ENCODE assay signal across 18 cellular contexts in the genomic region with DNA sequence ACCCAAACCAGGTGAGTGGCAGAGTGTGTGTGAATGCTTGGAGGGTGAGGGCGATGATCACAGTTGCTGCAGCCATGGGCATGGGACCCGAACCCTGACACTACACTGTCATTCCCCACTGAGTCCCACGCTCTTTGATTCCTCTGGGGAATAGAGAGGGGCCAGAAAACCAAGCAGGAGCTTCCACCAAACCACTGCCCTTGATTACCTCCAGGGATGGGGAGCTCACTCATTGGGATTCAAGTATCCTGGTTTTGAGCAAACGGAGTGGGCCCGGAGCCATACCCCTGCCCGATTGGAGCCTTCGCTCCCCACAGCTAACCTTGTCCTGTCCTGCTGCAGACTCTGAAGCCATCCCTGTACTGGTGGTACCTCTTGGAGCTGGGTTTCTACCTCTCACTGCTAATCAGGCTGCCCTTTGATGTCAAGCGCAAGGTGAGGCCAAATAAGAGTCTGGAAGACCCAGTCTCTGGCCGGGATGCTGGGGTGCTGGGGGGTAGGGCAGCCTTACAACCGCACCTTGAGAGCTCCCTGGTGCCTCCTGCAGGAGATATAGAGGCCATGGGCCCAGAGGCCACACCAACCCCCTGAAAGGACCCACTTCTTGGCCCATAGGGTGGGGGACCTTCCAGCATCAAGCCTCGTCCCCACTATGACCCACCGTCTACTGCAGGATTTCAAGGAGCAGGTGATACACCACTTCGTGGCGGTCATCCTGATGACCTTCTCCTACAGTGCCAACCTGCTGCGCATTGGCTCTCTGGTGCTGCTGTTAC.
"Had no signal": no experiment of that assay in that cellular context is flagged by ENCODE, and none has a peak within 500 bp of the region (broad histone marks: within the 10 kb centered on the region; RNA-seq: fewer than 3 reads in every experiment).

No MANE protein-coding gene starts in this region.

- H3K27me3 Mint-ChIP-seq: naive B cell had no signal

- H3K27ac Mint-ChIP-seq: nephron had no signal

- H3K4me3 Mint-ChIP-seq: nephron had no signal

- H3K4me1 ChIP-seq: transverse colon had no signal

- DNase-seq: effector memory CD4-positive, alpha-beta T cell; heart left ventricle; hippocampal formation; left colon; left ventricle myocardium superior; mesenchymal stem cell; naive B cell; small intestine; stimulated activated CD4-positive, alpha-beta T cell treated with anti-CD3 and anti-CD28 coated beads, Interleukin-12 subunit alpha, Interleukin-12 subunit beta, amount 100 ng/mL, for 4 hours; stimulated activated naive CD4-positive, alpha-beta T cell treated with Interleukin-2 at 50 U/mL for 16 hours; testis; transverse colon had no signal

- H3K4me3 ChIP-seq: heart left ventricle, lung, right atrium auricular region, testis, transverse colon had no signal

- FAIRE-seq: endometrium, frontal cortex, small intestine had no signal

- H3K9me3 ChIP-seq: heart left ventricle, right atrium auricular region, testis, transverse colon had no signal

- ATAC-seq: esophagus mucosa, heart left ventricle, left colon, left ventricle myocardium superior had no signal

- H3K9me3 Mint-ChIP-seq: naive B cell, nephron had no signal

- H3K27me3 ChIP-seq: heart left ventricle, right atrium auricular region, testis, transverse colon had no signal

- H3K27ac ChIP-seq: heart left ventricle, right atrium auricular region, testis, transverse colon had no signal

- H3K36me3 ChIP-seq: transverse colon had no signal
